In the genomic region with DNA sequence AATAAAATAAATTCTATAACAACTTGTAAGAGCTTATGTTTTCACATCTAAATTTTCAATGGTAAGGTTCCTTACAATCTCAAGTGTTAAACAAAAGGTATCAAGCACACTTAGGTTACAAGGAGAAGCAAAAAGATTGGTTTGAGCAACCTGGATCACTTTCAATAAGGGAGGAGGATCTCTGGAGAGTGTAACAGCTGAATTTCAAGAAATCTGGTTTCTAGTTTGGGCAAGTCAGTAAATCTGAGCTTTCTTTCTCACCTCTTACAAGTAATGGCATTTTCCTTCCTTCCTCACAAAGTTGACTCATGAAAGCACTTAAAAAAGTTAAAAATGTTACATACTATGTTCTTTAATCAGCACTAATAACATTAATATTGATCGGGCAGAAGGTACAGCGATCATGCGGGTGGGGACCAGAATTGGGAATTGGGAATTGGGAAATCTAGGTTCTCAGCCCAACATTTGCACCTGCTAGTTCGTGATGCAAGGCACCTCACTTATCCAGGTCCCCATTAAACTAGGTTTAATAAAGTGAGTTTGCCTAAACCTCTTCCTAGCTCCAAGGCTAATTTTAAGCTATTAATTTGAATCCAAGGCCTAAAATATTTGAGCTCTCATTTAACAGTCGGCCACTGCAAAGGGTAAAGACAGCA, we compare ENCODE assay signal across 8 cellular contexts. TPM values are rescaled to one million over a fixed set of nuclear protein-coding genes. Genes with fewer than 3 reads are reported as not detected.
DNase-seq lines count a peak whose midpoint lies in the region; ATAC-seq and TF ChIP-seq lines count a peak whose summit lies in the region.

No MANE protein-coding gene starts in this region.

- no peaks in the 10 kb centered on the region for H3K9me3 Mint-ChIP-seq in CD4-positive, alpha-beta T cell
- H3K9me3 Mint-ChIP-seq in naive thymus-derived CD8-positive, alpha-beta T cell = peaks cover 0 to 2% (median 0%) of the 10 kb centered on the region in 9 donors

- POLR2A ChIA-PET in CD4-positive, alpha-beta T cell (lab: Charles Lee) = interaction anchor here (1.1 to 3.1 kb wide), 4 partner anchors 27 to 36 kb away, joined by 3 to 15 read pairs (median 5); partner anchors contain the start of gene RAB29
- POLR2A ChIA-PET in naive thymus-derived CD8-positive, alpha-beta T cell (lab: Charles Lee) = interaction anchor here (1.5 kb wide), 2 partner anchors 25 to 29 kb away, joined by 7 to 9 read pairs; partner anchors contain the start of gene RAB29

- intact Hi-C loops in CD4-positive, alpha-beta T cell (cut with DNase I, micrococcal nuclease) = loop anchor here in 1 of 2 experiments (5.0 kb wide), 1 partner anchor 35 kb away; no protein-coding TSS in a partner anchor

- peaks cover 67% of the 10 kb centered on the region for H3K4me1 Mint-ChIP-seq in CD4-positive, alpha-beta T cell (ENCODE audit: low read depth)
- H3K4me1 Mint-ChIP-seq in naive thymus-derived CD8-positive, alpha-beta T cell = peaks cover 22 to 67% (median 60%) of the 10 kb centered on the region in 4 donors

- peak overlapping the region; percentile 65 for H3K4me3 Mint-ChIP-seq in CD4-positive, alpha-beta T cell
- H3K4me3 Mint-ChIP-seq in naive thymus-derived CD8-positive, alpha-beta T cell = peak overlapping the region in 9 of 10 donors; percentile 5 to 95 (median 59)

- DNase-seq in CD4-positive, alpha-beta T cell = no peak
- no peak for DNase-seq in LNCaP clone FGC (ENCODE audit: low read depth)
- DNase-seq in choroid plexus epithelial cell (ENCODE audit: low read depth) = peak; percentile 14
- DNase-seq in naive thymus-derived CD8-positive, alpha-beta T cell = no peak
- DNase-seq in DMS53 treated with DMSO at 0.1 percent for 48 hours (lab: John Stamatoyannopoulos, UW; ENCODE audit: unreplicated experiment) = no peak
- DNase-seq in stimulated activated naive CD4-positive, alpha-beta T cell (lab: John Stamatoyannopoulos, UW) = no peak
- no peak for DNase-seq in NCI-H128 (lab: John Stamatoyannopoulos, UW; ENCODE audit: unreplicated experiment)
- no peak for DNase-seq in activated CD8-positive, alpha-beta memory T cell treated with anti-CD3 and anti-CD28 coated beads, Interleukin-2, amount 50 U/mL, for 4 hours

- H3K27me3 Mint-ChIP-seq in CD4-positive, alpha-beta T cell = no peaks in the 10 kb centered on the region
- H3K27me3 Mint-ChIP-seq in naive thymus-derived CD8-positive, alpha-beta T cell = peaks cover 0 to 4% (median 0%) of the 10 kb centered on the region in 5 donors

- H3K4me3 ChIP-seq in LNCaP clone FGC (ENCODE audit: low read depth, low read length) = peak overlapping the region; percentile 90
- H3K4me3 ChIP-seq in choroid plexus epithelial cell (ENCODE audit: low read depth, low read length) = no peak overlapping the region

- no peak for ATAC-seq in CD4-positive, alpha-beta T cell (ENCODE audit: poor library complexity)
- ATAC-seq in naive thymus-derived CD8-positive, alpha-beta T cell = no peak

- H3K36me3 Mint-ChIP-seq in CD4-positive, alpha-beta T cell (ENCODE audit: low read depth) = peaks cover 19% of the 10 kb centered on the region
- peaks cover 2 to 19% (median 5%) of the 10 kb centered on the region in 3 donors for H3K36me3 Mint-ChIP-seq in naive thymus-derived CD8-positive, alpha-beta T cell

- H3K27ac ChIP-seq in CD4-positive, alpha-beta T cell (ENCODE audit: low read depth, low read length) = no peak overlapping the region

- no peak for TF ChIP-seq CTCF in CD4-positive, alpha-beta T cell (IDR thresholded peaks at IDR 0.05)
- TF ChIP-seq CTCF in LNCaP clone FGC (IDR thresholded peaks at IDR 0.05; ENCODE audit: control insufficient read depth, extremely low read depth, insufficient read depth) = no peak
- no peak for TF ChIP-seq CTCF in choroid plexus epithelial cell (conservative IDR thresholded peaks at IDR 0.05; ENCODE audit: low read depth, low read length)

- H3K9me3 ChIP-seq in CD4-positive, alpha-beta T cell (ENCODE audit: control insufficient read depth, low read length) = no peaks in the 10 kb centered on the region

- CTCF ChIA-PET in CD4-positive, alpha-beta T cell (lab: Charles Lee) = interaction anchor here (1.2 to 1.3 kb wide), 2 partner anchors 15 to 36 kb away, joined by 3 to 4 read pairs; no protein-coding TSS in a partner anchor

- H3K27ac Mint-ChIP-seq in CD4-positive, alpha-beta T cell = peak overlapping the region; percentile 13
- H3K27ac Mint-ChIP-seq in naive thymus-derived CD8-positive, alpha-beta T cell = peak overlapping the region in 8 of 10 donors; percentile 2 to 73 (median 53)

- no peaks in the 10 kb centered on the region for H3K27me3 ChIP-seq in CD4-positive, alpha-beta T cell (ENCODE audit: control insufficient read depth, insufficient read depth, low read length)

RNA-seq across cellular contexts. Expression of gene NUCKS1, which starts 3.1 kb away (rescaled TPM):
- 10 to 100 TPM; 80.6 to 84.7 TPM for total RNA-seq in CD4-positive, alpha-beta T cell
- 100 to 1,000 TPM; 110 to 115 TPM for total RNA-seq in naive thymus-derived CD8-positive, alpha-beta T cell
- 10 to 100 TPM; 17.3 to 26.1 (median 18.6) TPM for polyA plus RNA-seq in naive thymus-derived CD8-positive, alpha-beta T cell

RNA-seq across cellular contexts. Expression of gene RAB29, which starts 28.4 kb away (rescaled TPM):
- total RNA-seq in CD4-positive, alpha-beta T cell = 10 to 100 TPM; 11.7 to 11.8 TPM
- 10 to 100 TPM; 50.2 to 50.3 TPM for total RNA-seq in naive thymus-derived CD8-positive, alpha-beta T cell
- polyA plus RNA-seq in naive thymus-derived CD8-positive, alpha-beta T cell = 100 to 1,000 TPM in 1 of 3 donors, 10 to 100 TPM in 2; 71.3 to 113 (median 84.6) TPM
